Comparison of ENCODE assay signal across 8 cellular contexts in genomic region chr20:32155017-32155965, GRCh38. TPM values are rescaled to one million over a fixed set of nuclear protein-coding genes. Genes with fewer than 3 reads are reported as not detected.
DNase-seq lines count a peak whose midpoint lies in the region; ATAC-seq, FAIRE-seq and TF ChIP-seq lines count a peak whose summit lies in the region.

No MANE protein-coding gene starts in this region.

- H3K4me3 ChIP-seq in OCI-LY3 (ENCODE audit: low read length) (no peak overlapping the region), adrenal gland (no peak overlapping the region)

- peaks cover 42% of the 10 kb centered on the region for H3K36me3 Mint-ChIP-seq in progenitor cell of endocrine pancreas (ENCODE audit: insufficient read depth)

- H3K27me3 ChIP-seq in OCI-LY3 (ENCODE audit: low read depth, low read length) = no peaks in the 10 kb centered on the region
- H3K27me3 ChIP-seq in adrenal gland = no peaks in the 10 kb centered on the region

- H3K27me3 Mint-ChIP-seq in progenitor cell of endocrine pancreas = no peaks in the 10 kb centered on the region

- TF ChIP-seq CTCF in D721Med (IDR thresholded peaks at IDR 0.05; ENCODE audit: insufficient read depth, missing control alignments) = peak; percentile 61
- TF ChIP-seq CTCF in OCI-LY3 (IDR thresholded peaks at IDR 0.05; ENCODE audit: low read depth, low read length) = peak; percentile 58
- peak in 4 of 6 experiments; percentile 28 to 46 (median 34) for TF ChIP-seq CTCF in adrenal gland (IDR thresholded peaks at IDR 0.05)
- peak; percentile 62 for TF ChIP-seq CTCF in progenitor cell of endocrine pancreas (IDR thresholded peaks at IDR 0.05; ENCODE audit: unreplicated experiment)

- no peaks in the 10 kb centered on the region for H3K79me2 ChIP-seq in OCI-LY3 (ENCODE audit: low read length)

- no peaks in the 10 kb centered on the region for H4K20me1 ChIP-seq in OCI-LY3 (ENCODE audit: insufficient read depth, low read length)

- 35 to 42% (median 40%) methylated on average over 11 of the region's 11 CpGs for WGBS in adrenal gland, 4 donors

- H3K9me3 Mint-ChIP-seq in progenitor cell of endocrine pancreas (ENCODE audit: low read depth) = no peaks in the 10 kb centered on the region

- TF ChIP-seq POLR2A in adrenal gland (IDR thresholded peaks at IDR 0.05) = no peak

- peak overlapping the region; percentile 65 for H3K27ac Mint-ChIP-seq in progenitor cell of endocrine pancreas

- H3K4me2 ChIP-seq in OCI-LY3 (ENCODE audit: low read length) = peak overlapping the region; percentile 4; the same call in 1 of the 2 replicates

- FAIRE-seq in D721Med (lab: Jason Lieb, UNC) = no peak

- DNase-seq in D721Med (ENCODE audit: insufficient read length, low spot score) (no peak), adrenal gland (peak; percentile 74 to 95 (median 93)), left cardiac atrium (peak; percentile 93), progenitor cell of endocrine pancreas (ENCODE audit: low spot score, unreplicated experiment) (no peak)
- no peak for DNase-seq in activated CD4-positive, CD25-positive, alpha-beta regulatory T cell treated with anti-CD3 and anti-CD28 coated beads, Interleukin-2, amount 50 U/mL, for 72 hours

- intact Hi-C loops in adrenal gland (cut with DNase I) = no loop called here
- intact Hi-C loops in left cardiac atrium (cut with DNase I) = no loop called here

- no peak overlapping the region for H2AFZ ChIP-seq in OCI-LY3 (ENCODE audit: low read depth, low read length)

- H3K4me1 ChIP-seq in OCI-LY3 (ENCODE audit: low read length) (peaks cover 13% of the 10 kb centered on the region), adrenal gland (replicated peaks in 1 of 2) (peaks cover 10 to 13% of the 10 kb centered on the region in 2 donors)

- H3K9me3 ChIP-seq in OCI-LY3 (ENCODE audit: insufficient read depth, low read length) = no peaks in the 10 kb centered on the region
- no peaks in the 10 kb centered on the region for H3K9me3 ChIP-seq in adrenal gland (replicated peaks in 1 of 3)

- ATAC-seq in HG02763 (IDR thresholded peaks at IDR 0.05; ENCODE audit: unreplicated experiment) (peak; percentile 48), left cardiac atrium (peak; percentile 93 to 94), GM19351 (IDR thresholded peaks at IDR 0.05; ENCODE audit: unreplicated experiment) (no peak)

- peak overlapping the region; percentile 55 for H3K27ac ChIP-seq in OCI-LY3 (ENCODE audit: low read length)
- peak overlapping the region in 3 of 5 donors; percentile 46 to 64 (median 62) for H3K27ac ChIP-seq in adrenal gland

- H3K4me1 Mint-ChIP-seq in progenitor cell of endocrine pancreas (ENCODE audit: low read depth) = no peaks in the 10 kb centered on the region

- no peak overlapping the region for H3K9ac ChIP-seq in OCI-LY3 (ENCODE audit: low read length)

- peaks cover 68% of the 10 kb centered on the region for H3K36me3 ChIP-seq in OCI-LY3 (replicated peaks; ENCODE audit: low read depth, low read length)
- peaks cover 0 to 71% of the 10 kb centered on the region in 2 donors for H3K36me3 ChIP-seq in adrenal gland (replicated peaks in 1 of 2)

- H3K4me3 Mint-ChIP-seq in progenitor cell of endocrine pancreas (ENCODE audit: low read depth) = no peak overlapping the region

RNA-seq across cellular contexts. Expression of gene TM9SF4, which starts 45.8 kb away (rescaled TPM):
- 10 to 100 TPM; 36.0 to 61.0 (median 49.6) TPM for total RNA-seq in adrenal gland
- polyA plus RNA-seq in adrenal gland = 10 to 100 TPM; 23.2 to 47.3 (median 34.4) TPM
- total RNA-seq in left cardiac atrium = 10 to 100 TPM; 31.2 to 37.8 TPM
- 88.7 and 92.9 TPM in 2 replicates for total RNA-seq in progenitor cell of endocrine pancreas

RNA-seq across cellular contexts. Expression of gene PLAGL2, which starts 52.3 kb away (rescaled TPM):
- total RNA-seq in adrenal gland (1 to 10 TPM; 1.3 to 7.1 (median 5.8) TPM), left cardiac atrium (1 to 10 TPM; 6.9 to 8.0 TPM), progenitor cell of endocrine pancreas (57.1 and 59.3 TPM in 2 replicates)
- polyA plus RNA-seq in adrenal gland = 1 to 10 TPM; 2.1 to 4.1 (median 2.3) TPM

RNA-seq across cellular contexts. Expression of gene POFUT1, which starts 52.4 kb away (rescaled TPM):
- total RNA-seq in adrenal gland = 10 to 100 TPM; 23.7 to 35.2 (median 29.1) TPM
- 10 to 100 TPM in 2 of 3 donors, 1 to 10 TPM in 1; 8.5 to 27.3 (median 10.1) TPM for polyA plus RNA-seq in adrenal gland
- total RNA-seq in left cardiac atrium = 10 to 100 TPM; 25.5 to 28.6 TPM
- 48.7 and 49.8 TPM in 2 replicates for total RNA-seq in progenitor cell of endocrine pancreas

Comparison
In these comparisons a context has a peak if more than half of its experiments do, and no peak if none do; other contexts are left out.
1. DNase-seq: peak in adrenal gland (7 of 7) and left cardiac atrium (single experiment); none in D721Med (single experiment), progenitor cell of endocrine pancreas (single experiment) and activated CD4-positive, CD25-positive, alpha-beta regulatory T cell treated with anti-CD3 and anti-CD28 coated beads, Interleukin-2, amount 50 U/mL, for 72 hours (single experiment).
2. Peak in every context shown above with its lines, with median percentiles within 50 percentile points of each other: CTCF ChIP-seq.